Comparison of ENCODE assay signal across 3 cellular contexts in the genomic region with DNA sequence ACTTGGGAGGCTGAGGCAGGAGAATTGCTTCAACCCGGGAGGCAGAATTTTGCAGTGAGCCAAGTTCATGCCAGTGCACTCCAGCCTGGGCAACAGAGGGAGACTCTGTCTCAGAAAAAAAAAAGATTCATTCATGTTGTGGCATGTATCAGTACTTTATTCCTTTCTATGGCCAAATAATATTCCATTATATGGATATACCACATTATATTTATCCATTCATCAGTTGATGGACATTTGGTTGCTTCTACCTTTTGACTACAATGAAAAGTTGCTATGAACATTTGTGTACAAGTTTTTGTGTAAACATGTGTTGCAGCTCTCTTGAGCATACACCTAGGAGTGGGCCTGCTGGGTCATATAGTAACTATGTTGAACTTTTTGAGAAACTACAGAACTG.
"Had no signal": no experiment of that assay in that cellular context is flagged by ENCODE, and none has a peak within 500 bp of the region (broad histone marks: within the 10 kb centered on the region; RNA-seq: fewer than 3 reads in every experiment).

No MANE protein-coding gene starts in this region.

- ATAC-seq: GM12878 had no signal

- H3K4me3 ChIP-seq: GM12878 had no signal

- DNase-seq: GDM1, GF-D8 had no signal
